In the genomic region with DNA sequence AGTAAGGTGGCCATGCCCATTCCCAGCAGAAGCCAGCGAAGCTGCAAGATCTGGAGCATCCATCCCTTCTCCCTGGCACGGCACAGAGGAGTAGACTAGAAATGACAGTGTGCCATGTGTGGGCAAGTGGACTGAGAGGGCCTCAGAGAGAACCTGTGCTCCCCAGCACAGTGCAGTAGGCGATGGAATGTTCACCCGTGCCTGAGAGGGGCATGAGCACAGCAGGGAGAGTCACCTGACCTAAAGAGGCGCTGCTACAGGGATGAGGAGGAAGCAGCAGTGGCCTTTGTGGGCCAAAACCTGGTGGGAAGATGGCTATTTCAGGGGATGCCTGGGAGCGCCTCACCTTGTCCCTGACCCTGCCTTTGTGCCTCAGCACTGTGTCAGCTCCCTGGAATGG, we compare ENCODE assay signal across 1 cellular context.
TF ChIP-seq lines count a peak whose summit lies in the region.

No MANE protein-coding gene starts in this region.

TF ChIP-seq in IMR-90, 13 proteins besides CTCF, POLR2A, EP300 and RAD21:
- TF ChIP-seq MAZ (IDR thresholded peaks at IDR 0.05; ENCODE audit: borderline replicate concordance, low read depth, low read length), result no peak
- no peak for TF ChIP-seq CEBPB (IDR thresholded peaks at IDR 0.05; ENCODE audit: low read depth, low read length)
- TF ChIP-seq CHD1 (IDR thresholded peaks at IDR 0.05; ENCODE audit: low read depth, low read length), result no peak
- no peak for TF ChIP-seq BHLHE40 (IDR thresholded peaks at IDR 0.05; ENCODE audit: low read depth, low read length)
- no peak for TF ChIP-seq MXI1 (IDR thresholded peaks at IDR 0.05; ENCODE audit: borderline replicate concordance, low read depth, low read length)
